ENCODE assay signal across 18 cellular contexts in the genomic region with DNA sequence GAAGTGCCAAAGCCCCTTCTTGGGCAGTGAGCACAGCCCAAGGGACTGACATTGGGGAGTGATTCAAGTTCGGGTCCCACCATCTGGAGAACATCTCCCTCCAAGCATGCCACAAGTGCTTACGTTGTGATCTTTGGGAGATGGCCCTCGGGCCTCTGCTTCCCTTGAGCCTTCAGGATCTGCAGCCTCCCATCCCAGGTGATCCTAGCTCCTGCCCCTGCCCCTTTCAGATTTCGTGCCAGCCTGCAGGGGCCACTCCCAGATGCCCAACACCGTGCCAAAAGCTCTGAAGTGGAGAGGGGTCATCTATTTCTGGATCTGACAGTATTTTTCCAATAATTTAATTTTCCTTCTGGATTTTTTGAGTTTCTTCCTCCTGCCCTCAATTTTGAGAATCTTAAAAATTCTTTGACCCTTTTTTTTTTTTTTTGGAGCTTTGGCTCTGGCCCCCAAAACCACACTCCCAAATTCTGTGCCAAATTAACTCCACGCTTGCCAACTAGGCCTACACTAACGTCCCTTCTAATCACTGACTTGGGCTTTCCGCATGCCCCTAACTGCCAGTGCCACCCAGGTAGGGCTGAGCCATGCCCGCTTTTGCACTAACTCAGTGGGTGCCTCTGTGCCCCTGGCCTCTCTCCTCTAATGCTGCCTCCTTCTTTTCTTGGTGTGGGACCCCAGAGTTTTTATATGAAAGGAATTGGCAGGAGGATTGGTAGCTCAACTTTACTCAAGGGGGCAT. TPM values are rescaled to one million over a fixed set of nuclear protein-coding genes. Genes with fewer than 3 reads are reported as not detected.
A peak's percentile ranks its signal among the peaks of the same experiment; 100 is the strongest.
DNase-seq lines count a peak whose midpoint lies in the region; ATAC-seq, FAIRE-seq and TF ChIP-seq lines count a peak whose summit lies in the region.
"Had no signal": no experiment of that assay in that cellular context is flagged by ENCODE, and none has a peak within 500 bp of the region (broad histone marks: within the 10 kb centered on the region; RNA-seq: fewer than 3 reads in every experiment).

No MANE protein-coding gene starts in this region.

- WGBS in sigmoid colon, 2 donors, result 82 to 83% methylated on average over 9 of the region's 9 CpGs

- no peak for FAIRE-seq in RCC 7860 (lab: Jason Lieb, UNC)
- FAIRE-seq: A549, HepG2 had no signal

- H3K9me3 ChIP-seq in adipocyte (ENCODE audit: control insufficient read depth, low read length), result no peaks in the 10 kb centered on the region
- H3K9me3 ChIP-seq in right atrium auricular region, result no peaks in the 10 kb centered on the region
- H3K9me3 ChIP-seq in sigmoid colon, result no peaks in the 10 kb centered on the region
- H3K9me3 ChIP-seq: A549 had no signal

- H3K9me3 Mint-ChIP-seq in glutamatergic neuron (ENCODE audit: unreplicated experiment), result peaks cover 4% of the 10 kb centered on the region
- no peaks in the 10 kb centered on the region for H3K9me3 Mint-ChIP-seq in activated T-helper 17 cell treated with anti-CD3 and anti-CD28 coated beads, Interleukin-2, amount 50 U/mL, for 72 hours

- peaks cover 5% of the 10 kb centered on the region for H3K4me1 Mint-ChIP-seq in glutamatergic neuron (ENCODE audit: low read depth, unreplicated experiment)
- H3K4me1 Mint-ChIP-seq in activated T-helper 17 cell treated with anti-CD3 and anti-CD28 coated beads, Interleukin-2, amount 50 U/mL, for 72 hours, result no peaks in the 10 kb centered on the region

- no peak for TF ChIP-seq CTCF in right atrium auricular region (IDR thresholded peaks at IDR 0.05)
- no peak for TF ChIP-seq CTCF in sigmoid colon (IDR thresholded peaks at IDR 0.05)
- no peak for TF ChIP-seq CTCF in glutamatergic neuron (IDR thresholded peaks at IDR 0.05; ENCODE audit: partially characterized antibody, unreplicated experiment)

- TF ChIP-seq EP300 in sigmoid colon (IDR thresholded peaks at IDR 0.05), result no peak

- H3K27ac Mint-ChIP-seq in glutamatergic neuron (ENCODE audit: unreplicated experiment), result no peak overlapping the region
- no peak overlapping the region for H3K27ac Mint-ChIP-seq in activated T-helper 17 cell treated with anti-CD3 and anti-CD28 coated beads, Interleukin-2, amount 50 U/mL, for 72 hours

- DNase-seq in adipocyte (ENCODE audit: low read depth) (no peak), right atrium auricular region (ENCODE audit: low spot score) (no peak), sigmoid colon (no peak), RCC 7860 (ENCODE audit: low spot score) (no peak), glutamatergic neuron (no peak)
- no peak for DNase-seq in NK-92 treated with Interleukin-12 subunit alpha and Interleukin-12 subunit beta, amount 100 ng/mL, for 24 hours (lab: John Stamatoyannopoulos, UW)
- DNase-seq: DMS53, H7, NCI-H1417, NCI-H1930, NCI-H2171, NCI-H82 had no signal

- H3K27ac ChIP-seq in ACC112 (ENCODE audit: low read depth, low read length) (peak overlapping the region; percentile 78), right atrium auricular region (peak overlapping the region; percentile 10 to 74), sigmoid colon (peak overlapping the region; percentile 80 to 86 (median 82))
- H3K27ac ChIP-seq: A549 had no signal

- intact Hi-C loops in sigmoid colon (cut with DNase I), result no loop called here

- H3K4me1 ChIP-seq in ACC112 (ENCODE audit: control insufficient read depth, insufficient read depth, low read length, unreplicated experiment) (peaks cover 60% of the 10 kb centered on the region), adipocyte (ENCODE audit: control insufficient read depth, insufficient read depth, low read length) (peaks cover 69% of the 10 kb centered on the region), right atrium auricular region (peaks cover 0 to 90% of the 10 kb centered on the region in 2 donors), sigmoid colon (peaks cover 0 to 72% (median 54%) of the 10 kb centered on the region in 4 donors)

- TF ChIP-seq POLR2A in sigmoid colon (IDR thresholded peaks at IDR 0.05), result no peak

- ATAC-seq in activated T-helper 17 cell treated with anti-CD3 and anti-CD28 coated beads, Interleukin-2, amount 50 U/mL, for 72 hours (replicated peaks), result no peak
- ATAC-seq: A549, HepG2 had no signal

- H3K27me3 Mint-ChIP-seq in glutamatergic neuron (ENCODE audit: unreplicated experiment), result peaks cover 8% of the 10 kb centered on the region
- no peaks in the 10 kb centered on the region for H3K27me3 Mint-ChIP-seq in activated T-helper 17 cell treated with anti-CD3 and anti-CD28 coated beads, Interleukin-2, amount 50 U/mL, for 72 hours

- H3K27me3 ChIP-seq in ACC112 (ENCODE audit: insufficient read depth, low read length), result no peaks in the 10 kb centered on the region
- no peaks in the 10 kb centered on the region for H3K27me3 ChIP-seq in adipocyte (replicated peaks; ENCODE audit: control insufficient read depth, insufficient read depth, low read length)
- no peaks in the 10 kb centered on the region for H3K27me3 ChIP-seq in right atrium auricular region
- no peaks in the 10 kb centered on the region for H3K27me3 ChIP-seq in sigmoid colon

- H3K4me3 ChIP-seq in ACC112 (ENCODE audit: low read depth, low read length), result no peak overlapping the region
- no peak overlapping the region for H3K4me3 ChIP-seq in adipocyte (ENCODE audit: low read length)
- no peak overlapping the region for H3K4me3 ChIP-seq in right atrium auricular region
- no peak overlapping the region for H3K4me3 ChIP-seq in sigmoid colon
- H3K4me3 ChIP-seq: A549 had no signal

- no peak overlapping the region for H2AFZ ChIP-seq in ACC112 (ENCODE audit: low read length, unreplicated experiment)

- H3K36me3 ChIP-seq in ACC112 (ENCODE audit: insufficient read depth, low read length) (peaks cover 51% of the 10 kb centered on the region), adipocyte (ENCODE audit: control insufficient read depth, insufficient read depth, low read length, severe bottlenecking) (peaks cover 93% of the 10 kb centered on the region), right atrium auricular region (peaks cover 78% of the 10 kb centered on the region), sigmoid colon (peaks cover 4 to 68% (median 29%) of the 10 kb centered on the region in 4 donors)

- peaks cover 16% of the 10 kb centered on the region for H3K36me3 Mint-ChIP-seq in glutamatergic neuron (ENCODE audit: unreplicated experiment)
- no peaks in the 10 kb centered on the region for H3K36me3 Mint-ChIP-seq in activated T-helper 17 cell treated with anti-CD3 and anti-CD28 coated beads, Interleukin-2, amount 50 U/mL, for 72 hours (ENCODE audit: low read depth)

- H3K4me3 Mint-ChIP-seq in glutamatergic neuron (ENCODE audit: unreplicated experiment), result no peak overlapping the region
- H3K4me3 Mint-ChIP-seq in activated T-helper 17 cell treated with anti-CD3 and anti-CD28 coated beads, Interleukin-2, amount 50 U/mL, for 72 hours, result no peak overlapping the region

- peak overlapping the region; percentile 41 for H3K9ac ChIP-seq in adipocyte (ENCODE audit: low read length)

- H3K79me2 ChIP-seq in ACC112 (ENCODE audit: control insufficient read depth, insufficient read depth, low read length, unreplicated experiment), result peaks cover 17% of the 10 kb centered on the region

RNA-seq across cellular contexts. Expression of gene PHLDB1, which starts 25.3 kb away (rescaled TPM):
- 100 to 1,000 TPM; 102 to 105 TPM for total RNA-seq in right atrium auricular region
- total RNA-seq in sigmoid colon, result 100 to 1,000 TPM in 2 of 4 donors, 10 to 100 TPM in 2; 51.8 to 126 (median 94.6) TPM
- 10 to 100 TPM; 33.6 to 44.4 (median 34.9) TPM for polyA plus RNA-seq in sigmoid colon
- 78.4 TPM for total RNA-seq in glutamatergic neuron (ENCODE audit: unreplicated experiment)
- 1 to 10 TPM; 2.2 to 4.7 TPM for total RNA-seq in activated T-helper 17 cell treated with anti-CD3 and anti-CD28 coated beads, Interleukin-2, amount 50 U/mL, for 72 hours

RNA-seq across cellular contexts. Expression of gene TREH, which starts 46.7 kb away (rescaled TPM):
- not detected for total RNA-seq in right atrium auricular region
- not detected for total RNA-seq in sigmoid colon
- polyA plus RNA-seq in sigmoid colon, result 1 to 10 TPM in 2 of 3 donors, under 1 TPM in 1; 0.46 to 1.4 (median 1.2) TPM
- not detected for total RNA-seq in glutamatergic neuron (ENCODE audit: unreplicated experiment)
- not detected for total RNA-seq in activated T-helper 17 cell treated with anti-CD3 and anti-CD28 coated beads, Interleukin-2, amount 50 U/mL, for 72 hours
- total RNA-seq: H7, LHCN-M2, NCI-H460 had no signal

Comparison
In these comparisons a context has a peak if more than half of its experiments do, and no peak if none do; other contexts are left out.
1. RNA of gene PHLDB1, which starts 25.3 kb away (total RNA-seq): 102 to 105 TPM in right atrium auricular region, 51.8 to 126 TPM in sigmoid colon and 78.4 TPM in glutamatergic neuron (single experiment); 2.2 to 4.7 TPM in activated T-helper 17 cell treated with anti-CD3 and anti-CD28 coated beads, Interleukin-2, amount 50 U/mL, for 72 hours; every median in the first group is over 4 times any median in the second.
2. Peak in every context shown above with its lines, with median percentiles within 50 percentile points of each other: H3K27ac ChIP-seq.